2 cellular contexts compared by ENCODE assay signal in the genomic region with DNA sequence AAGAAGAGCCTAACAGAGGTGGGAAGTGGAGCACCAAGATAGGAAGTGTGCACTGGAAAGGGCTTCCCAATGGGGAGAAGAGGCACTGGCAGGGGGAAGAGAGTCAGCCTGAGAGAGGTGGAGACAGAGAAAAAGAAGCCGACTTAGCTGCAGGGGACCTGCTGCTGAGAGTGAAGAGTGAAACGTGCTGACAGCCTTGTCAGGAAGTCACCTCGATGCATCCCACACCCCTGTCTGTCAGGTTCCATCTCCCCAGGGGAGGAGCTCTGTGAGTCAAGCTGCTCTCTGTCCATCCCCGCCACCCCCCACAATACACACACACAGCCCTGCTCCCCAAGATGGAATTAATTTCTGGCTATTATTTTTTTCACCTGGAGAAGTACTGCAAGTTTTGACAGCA.
TF ChIP-seq lines count a peak whose summit lies in the region.

No MANE protein-coding gene starts in this region.

TF ChIP-seq in HEK293, 187 proteins besides CTCF, POLR2A, EP300 and RAD21 (continued from another document):
- TF ChIP-seq, protein P1, sequence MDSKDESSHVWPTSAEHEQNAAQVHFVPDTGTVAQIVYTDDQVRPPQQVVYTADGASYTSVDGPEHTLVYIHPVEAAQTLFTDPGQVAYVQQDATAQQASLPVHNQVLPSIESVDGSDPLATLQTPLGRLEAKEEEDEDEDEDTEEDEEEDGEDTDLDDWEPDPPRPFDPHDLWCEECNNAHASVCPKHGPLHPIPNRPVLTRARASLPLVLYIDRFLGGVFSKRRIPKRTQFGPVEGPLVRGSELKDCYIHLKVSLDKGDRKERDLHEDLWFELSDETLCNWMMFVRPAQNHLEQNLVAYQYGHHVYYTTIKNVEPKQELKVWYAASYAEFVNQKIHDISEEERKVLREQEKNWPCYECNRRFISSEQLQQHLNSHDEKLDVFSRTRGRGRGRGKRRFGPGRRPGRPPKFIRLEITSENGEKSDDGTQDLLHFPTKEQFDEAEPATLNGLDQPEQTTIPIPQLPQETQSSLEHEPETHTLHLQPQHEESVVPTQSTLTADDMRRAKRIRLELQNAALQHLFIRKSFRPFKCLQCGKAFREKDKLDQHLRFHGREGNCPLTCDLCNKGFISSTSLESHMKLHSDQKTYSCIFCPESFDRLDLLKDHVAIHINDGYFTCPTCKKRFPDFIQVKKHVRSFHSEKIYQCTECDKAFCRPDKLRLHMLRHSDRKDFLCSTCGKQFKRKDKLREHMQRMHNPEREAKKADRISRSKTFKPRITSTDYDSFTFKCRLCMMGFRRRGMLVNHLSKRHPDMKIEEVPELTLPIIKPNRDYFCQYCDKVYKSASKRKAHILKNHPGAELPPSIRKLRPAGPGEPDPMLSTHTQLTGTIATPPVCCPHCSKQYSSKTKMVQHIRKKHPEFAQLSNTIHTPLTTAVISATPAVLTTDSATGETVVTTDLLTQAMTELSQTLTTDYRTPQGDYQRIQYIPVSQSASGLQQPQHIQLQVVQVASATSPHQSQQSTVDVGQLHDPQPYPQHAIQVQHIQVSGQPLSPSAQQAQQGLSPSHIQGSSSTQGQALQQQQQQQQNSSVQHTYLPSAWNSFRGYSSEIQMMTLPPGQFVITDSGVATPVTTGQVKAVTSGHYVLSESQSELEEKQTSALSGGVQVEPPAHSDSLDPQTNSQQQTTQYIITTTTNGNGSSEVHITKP (tag by site-specific recombination; IDR thresholded peaks at IDR 0.05): peak; percentile 88
- TF ChIP-seq, protein P2, sequence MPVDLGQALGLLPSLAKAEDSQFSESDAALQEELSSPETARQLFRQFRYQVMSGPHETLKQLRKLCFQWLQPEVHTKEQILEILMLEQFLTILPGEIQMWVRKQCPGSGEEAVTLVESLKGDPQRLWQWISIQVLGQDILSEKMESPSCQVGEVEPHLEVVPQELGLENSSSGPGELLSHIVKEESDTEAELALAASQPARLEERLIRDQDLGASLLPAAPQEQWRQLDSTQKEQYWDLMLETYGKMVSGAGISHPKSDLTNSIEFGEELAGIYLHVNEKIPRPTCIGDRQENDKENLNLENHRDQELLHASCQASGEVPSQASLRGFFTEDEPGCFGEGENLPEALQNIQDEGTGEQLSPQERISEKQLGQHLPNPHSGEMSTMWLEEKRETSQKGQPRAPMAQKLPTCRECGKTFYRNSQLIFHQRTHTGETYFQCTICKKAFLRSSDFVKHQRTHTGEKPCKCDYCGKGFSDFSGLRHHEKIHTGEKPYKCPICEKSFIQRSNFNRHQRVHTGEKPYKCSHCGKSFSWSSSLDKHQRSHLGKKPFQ (tag by site-specific recombination; IDR thresholded peaks at IDR 0.05): 0 out of 2 replicates have a peak, but pooled peaks have one; percentile 36
- TF ChIP-seq ZEB2 (tag by site-specific recombination; IDR thresholded peaks at IDR 0.05) (no peak), PRDM1 (tag by site-specific recombination; IDR thresholded peaks at IDR 0.05) (peak; percentile 32; the same call in 1 of the 2 replicates)
- TF ChIP-seq, protein P3, sequence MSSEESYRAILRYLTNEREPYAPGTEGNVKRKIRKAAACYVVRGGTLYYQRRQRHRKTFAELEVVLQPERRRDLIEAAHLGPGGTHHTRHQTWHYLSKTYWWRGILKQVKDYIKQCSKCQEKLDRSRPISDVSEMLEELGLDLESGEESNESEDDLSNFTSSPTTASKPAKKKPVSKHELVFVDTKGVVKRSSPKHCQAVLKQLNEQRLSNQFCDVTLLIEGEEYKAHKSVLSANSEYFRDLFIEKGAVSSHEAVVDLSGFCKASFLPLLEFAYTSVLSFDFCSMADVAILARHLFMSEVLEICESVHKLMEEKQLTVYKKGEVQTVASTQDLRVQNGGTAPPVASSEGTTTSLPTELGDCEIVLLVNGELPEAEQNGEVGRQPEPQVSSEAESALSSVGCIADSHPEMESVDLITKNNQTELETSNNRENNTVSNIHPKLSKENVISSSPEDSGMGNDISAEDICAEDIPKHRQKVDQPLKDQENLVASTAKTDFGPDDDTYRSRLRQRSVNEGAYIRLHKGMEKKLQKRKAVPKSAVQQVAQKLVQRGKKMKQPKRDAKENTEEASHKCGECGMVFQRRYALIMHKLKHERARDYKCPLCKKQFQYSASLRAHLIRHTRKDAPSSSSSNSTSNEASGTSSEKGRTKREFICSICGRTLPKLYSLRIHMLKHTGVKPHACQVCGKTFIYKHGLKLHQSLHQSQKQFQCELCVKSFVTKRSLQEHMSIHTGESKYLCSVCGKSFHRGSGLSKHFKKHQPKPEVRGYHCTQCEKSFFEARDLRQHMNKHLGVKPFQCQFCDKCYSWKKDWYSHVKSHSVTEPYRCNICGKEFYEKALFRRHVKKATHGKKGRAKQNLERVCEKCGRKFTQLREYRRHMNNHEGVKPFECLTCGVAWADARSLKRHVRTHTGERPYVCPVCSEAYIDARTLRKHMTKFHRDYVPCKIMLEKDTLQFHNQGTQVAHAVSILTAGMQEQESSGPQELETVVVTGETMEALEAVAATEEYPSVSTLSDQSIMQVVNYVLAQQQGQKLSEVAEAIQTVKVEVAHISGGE (tag by site-specific recombination; conservative IDR thresholded peaks at IDR 0.05; ENCODE audit: low read depth): peak; percentile 48; the same call in 1 of the 2 replicates

TF ChIP-seq in WTC11, 78 proteins besides CTCF, POLR2A, EP300 and RAD21 (continued from another document):
- TF ChIP-seq, protein P4, sequence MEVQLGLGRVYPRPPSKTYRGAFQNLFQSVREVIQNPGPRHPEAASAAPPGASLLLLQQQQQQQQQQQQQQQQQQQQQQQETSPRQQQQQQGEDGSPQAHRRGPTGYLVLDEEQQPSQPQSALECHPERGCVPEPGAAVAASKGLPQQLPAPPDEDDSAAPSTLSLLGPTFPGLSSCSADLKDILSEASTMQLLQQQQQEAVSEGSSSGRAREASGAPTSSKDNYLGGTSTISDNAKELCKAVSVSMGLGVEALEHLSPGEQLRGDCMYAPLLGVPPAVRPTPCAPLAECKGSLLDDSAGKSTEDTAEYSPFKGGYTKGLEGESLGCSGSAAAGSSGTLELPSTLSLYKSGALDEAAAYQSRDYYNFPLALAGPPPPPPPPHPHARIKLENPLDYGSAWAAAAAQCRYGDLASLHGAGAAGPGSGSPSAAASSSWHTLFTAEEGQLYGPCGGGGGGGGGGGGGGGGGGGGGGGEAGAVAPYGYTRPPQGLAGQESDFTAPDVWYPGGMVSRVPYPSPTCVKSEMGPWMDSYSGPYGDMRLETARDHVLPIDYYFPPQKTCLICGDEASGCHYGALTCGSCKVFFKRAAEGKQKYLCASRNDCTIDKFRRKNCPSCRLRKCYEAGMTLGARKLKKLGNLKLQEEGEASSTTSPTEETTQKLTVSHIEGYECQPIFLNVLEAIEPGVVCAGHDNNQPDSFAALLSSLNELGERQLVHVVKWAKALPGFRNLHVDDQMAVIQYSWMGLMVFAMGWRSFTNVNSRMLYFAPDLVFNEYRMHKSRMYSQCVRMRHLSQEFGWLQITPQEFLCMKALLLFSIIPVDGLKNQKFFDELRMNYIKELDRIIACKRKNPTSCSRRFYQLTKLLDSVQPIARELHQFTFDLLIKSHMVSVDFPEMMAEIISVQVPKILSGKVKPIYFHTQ (CRISPR knock-in tag; IDR thresholded peaks at IDR 0.05): no peak
- TF ChIP-seq TEAD4 (CRISPR knock-in tag; IDR thresholded peaks at IDR 0.05): no peak
- TF ChIP-seq ELF4 (CRISPR knock-in tag; IDR thresholded peaks at IDR 0.05; ENCODE audit: low read depth): no peak
- TF ChIP-seq, protein P5, sequence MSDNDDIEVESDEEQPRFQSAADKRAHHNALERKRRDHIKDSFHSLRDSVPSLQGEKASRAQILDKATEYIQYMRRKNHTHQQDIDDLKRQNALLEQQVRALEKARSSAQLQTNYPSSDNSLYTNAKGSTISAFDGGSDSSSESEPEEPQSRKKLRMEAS (CRISPR knock-in tag; IDR thresholded peaks at IDR 0.05): no peak
- no peak for TF ChIP-seq ZNF423 (CRISPR knock-in tag; IDR thresholded peaks at IDR 0.05)
- TF ChIP-seq IRF2 (CRISPR knock-in tag; IDR thresholded peaks at IDR 0.05; ENCODE audit: borderline replicate concordance, low read depth): no peak
- TF ChIP-seq CBFB (CRISPR knock-in tag; IDR thresholded peaks at IDR 0.05; ENCODE audit: low read depth): no peak
- TF ChIP-seq, protein P6, sequence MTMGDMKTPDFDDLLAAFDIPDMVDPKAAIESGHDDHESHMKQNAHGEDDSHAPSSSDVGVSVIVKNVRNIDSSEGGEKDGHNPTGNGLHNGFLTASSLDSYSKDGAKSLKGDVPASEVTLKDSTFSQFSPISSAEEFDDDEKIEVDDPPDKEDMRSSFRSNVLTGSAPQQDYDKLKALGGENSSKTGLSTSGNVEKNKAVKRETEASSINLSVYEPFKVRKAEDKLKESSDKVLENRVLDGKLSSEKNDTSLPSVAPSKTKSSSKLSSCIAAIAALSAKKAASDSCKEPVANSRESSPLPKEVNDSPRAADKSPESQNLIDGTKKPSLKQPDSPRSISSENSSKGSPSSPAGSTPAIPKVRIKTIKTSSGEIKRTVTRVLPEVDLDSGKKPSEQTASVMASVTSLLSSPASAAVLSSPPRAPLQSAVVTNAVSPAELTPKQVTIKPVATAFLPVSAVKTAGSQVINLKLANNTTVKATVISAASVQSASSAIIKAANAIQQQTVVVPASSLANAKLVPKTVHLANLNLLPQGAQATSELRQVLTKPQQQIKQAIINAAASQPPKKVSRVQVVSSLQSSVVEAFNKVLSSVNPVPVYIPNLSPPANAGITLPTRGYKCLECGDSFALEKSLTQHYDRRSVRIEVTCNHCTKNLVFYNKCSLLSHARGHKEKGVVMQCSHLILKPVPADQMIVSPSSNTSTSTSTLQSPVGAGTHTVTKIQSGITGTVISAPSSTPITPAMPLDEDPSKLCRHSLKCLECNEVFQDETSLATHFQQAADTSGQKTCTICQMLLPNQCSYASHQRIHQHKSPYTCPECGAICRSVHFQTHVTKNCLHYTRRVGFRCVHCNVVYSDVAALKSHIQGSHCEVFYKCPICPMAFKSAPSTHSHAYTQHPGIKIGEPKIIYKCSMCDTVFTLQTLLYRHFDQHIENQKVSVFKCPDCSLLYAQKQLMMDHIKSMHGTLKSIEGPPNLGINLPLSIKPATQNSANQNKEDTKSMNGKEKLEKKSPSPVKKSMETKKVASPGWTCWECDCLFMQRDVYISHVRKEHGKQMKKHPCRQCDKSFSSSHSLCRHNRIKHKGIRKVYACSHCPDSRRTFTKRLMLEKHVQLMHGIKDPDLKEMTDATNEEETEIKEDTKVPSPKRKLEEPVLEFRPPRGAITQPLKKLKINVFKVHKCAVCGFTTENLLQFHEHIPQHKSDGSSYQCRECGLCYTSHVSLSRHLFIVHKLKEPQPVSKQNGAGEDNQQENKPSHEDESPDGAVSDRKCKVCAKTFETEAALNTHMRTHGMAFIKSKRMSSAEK (CRISPR knock-in tag; IDR thresholded peaks at IDR 0.05; ENCODE audit: borderline replicate concordance): no peak
- TF ChIP-seq GTF2I (CRISPR knock-in tag; conservative IDR thresholded peaks at IDR 0.05): no peak
- TF ChIP-seq MXD4 (CRISPR knock-in tag; IDR thresholded peaks at IDR 0.05; ENCODE audit: borderline replicate concordance): no peak
- TF ChIP-seq GRHL2 (CRISPR knock-in tag; IDR thresholded peaks at IDR 0.05; ENCODE audit: insufficient replicate concordance, severe bottlenecking): no peak
TF ChIP-seq in WTC11: peak in this region for 0.
